Comparison of ENCODE assay signal across 21 cellular contexts in the genomic region with DNA sequence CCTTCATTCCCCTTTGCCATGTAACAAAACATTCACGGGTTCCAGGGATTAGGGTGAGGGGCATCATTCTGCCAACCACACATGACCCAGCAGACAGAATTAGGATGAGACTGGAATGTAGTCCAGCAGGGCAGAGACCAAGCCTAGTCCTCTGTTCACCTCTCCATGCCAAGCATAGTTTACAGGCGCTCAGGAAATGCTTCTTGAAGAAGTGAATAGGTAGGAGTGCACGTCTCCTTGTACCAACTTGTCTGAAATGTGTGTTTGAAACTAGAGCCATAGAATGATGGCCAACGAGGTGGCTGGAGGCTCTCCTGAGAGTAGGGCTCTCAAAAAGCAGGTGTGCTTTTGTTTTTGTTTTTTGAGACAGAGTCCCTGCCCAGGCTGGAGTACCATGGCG.
"Had no signal": no experiment of that assay in that cellular context is flagged by ENCODE, and none has a peak within 500 bp of the region (broad histone marks: within the 10 kb centered on the region; RNA-seq: fewer than 3 reads in every experiment).

No MANE protein-coding gene starts in this region.

- DNase-seq: KBM-7, MV-4-11, NCI-H1048, NCI-H1105, NCI-H1417, NCI-H1436 treated with DMSO at 0.1 percent for 48 hours, NCI-H1694, NCI-H187 treated with DMSO at 0.1 percent for 48 hours, NCI-H2081 treated with DMSO at 0.1 percent for 48 hours, NCI-H2227 treated with DMSO at 0.1 percent for 48 hours, NCI-H446, NCI-H510A, NCI-H524 treated with DMSO at 0.1 percent for 48 hours, NCI-H69, NCI-H774, PC-9, Peyer's patch, Right ventricle myocardium superior, SIG-M5 had no signal

- H3K4me3 ChIP-seq: PC-9, Peyer's patch, SJSA1, SK-N-MC had no signal

- H3K4me2 ChIP-seq: PC-9 had no signal

- H3K27me3 ChIP-seq: Peyer's patch, SJSA1 had no signal

- H3K9me3 ChIP-seq: Peyer's patch, SJSA1 had no signal

- H3K27ac ChIP-seq: PC-9, Peyer's patch, SJSA1, SK-N-MC had no signal

- H2AFZ ChIP-seq: PC-9 had no signal

- H3K4me1 ChIP-seq: Peyer's patch, SJSA1 had no signal
